In the genomic region with DNA sequence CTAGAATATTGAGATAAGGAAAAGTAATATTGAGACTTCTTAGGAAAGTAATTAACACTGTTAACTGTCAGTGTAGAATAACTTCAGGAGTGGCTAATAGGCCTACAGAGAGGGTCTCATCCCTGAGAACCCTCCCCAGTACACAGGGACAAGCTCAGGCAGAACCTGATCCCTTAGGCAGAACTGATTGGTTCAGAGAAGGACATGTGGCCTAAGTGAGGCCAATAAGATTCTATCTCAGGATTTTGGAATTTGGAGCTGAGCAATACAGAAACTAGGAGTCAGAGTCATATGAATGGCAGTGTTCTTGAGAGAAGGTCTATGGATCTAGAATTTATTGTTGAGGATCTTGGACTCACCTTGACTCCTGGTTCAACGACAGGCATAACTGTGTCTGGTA, we compare ENCODE assay signal across 12 cellular contexts. TPM values are rescaled to one million over a fixed set of nuclear protein-coding genes. Genes with fewer than 3 reads are reported as not detected.
DNase-seq lines count a peak whose midpoint lies in the region; ATAC-seq and TF ChIP-seq lines count a peak whose summit lies in the region.
"Had no signal": no experiment of that assay in that cellular context is flagged by ENCODE, and none has a peak within 500 bp of the region (broad histone marks: within the 10 kb centered on the region; RNA-seq: fewer than 3 reads in every experiment).

No MANE protein-coding gene starts in this region.

- POLR2A ChIA-PET in HCT116 (lab: Charles Lee) = no interaction called here

- no peak overlapping the region for H3K4me3 Mint-ChIP-seq in central memory CD8-positive, alpha-beta T cell
- H3K4me3 Mint-ChIP-seq: CD14-positive monocyte; CD8-positive, alpha-beta T cell; H9 had no signal

- intact Hi-C loops in HCT116 (cut with micrococcal nuclease) = no loop called here

- no peaks in the 10 kb centered on the region for H3K4me1 Mint-ChIP-seq in central memory CD8-positive, alpha-beta T cell
- H3K4me1 Mint-ChIP-seq: CD14-positive monocyte, H9 had no signal

- no peak overlapping the region for H3K9ac ChIP-seq in HCT116 (ENCODE audit: low read length)
- H3K9ac ChIP-seq: GM23248 had no signal

- DNase-seq in HCT116 (ENCODE audit: low read depth, low spot score) (no peak), RWPE2 (ENCODE audit: low spot score) (no peak), NCI-H1092 treated with DMSO at 0.1 percent for 48 hours (lab: John Stamatoyannopoulos, UW) (no peak), NCI-H2081 treated with DMSO at 0.1 percent for 48 hours (lab: John Stamatoyannopoulos, UW) (no peak), inferior parietal cortex (ENCODE audit: extremely low spot score) (no peak)
- no peak for DNase-seq in central memory CD8-positive, alpha-beta T cell (ENCODE audit: low spot score in 2 of 2)
- DNase-seq: CD8-positive, alpha-beta T cell; COR-L47; DMS53; GM23248; H9 had no signal

- RAD21 ChIA-PET in HCT116 (lab: Charles Lee; ENCODE audit: low non-redundant PET in 1 of 2, low total read pairs in 2 of 2, uncharacterized antibody in 2 of 2, unreplicated experiment in 2 of 2) = no interaction called here

- no peak overlapping the region for H3K4me3 ChIP-seq in HCT116 (replicated peaks in 1 of 2; ENCODE audit: low read depth in 1 of 2, low read length in 2 of 2)
- no peak overlapping the region for H3K4me3 ChIP-seq in RWPE2 (ENCODE audit: severe bottlenecking)
- H3K4me3 ChIP-seq: GM23248 had no signal

- H3K27me3 ChIP-seq in HCT116 (ENCODE audit: insufficient read depth, low read length) = no peaks in the 10 kb centered on the region
- no peaks in the 10 kb centered on the region for H3K27me3 ChIP-seq in RWPE2 (ENCODE audit: insufficient read depth, poor library complexity, severe bottlenecking)

- H3K4me2 ChIP-seq in HCT116 (ENCODE audit: low read length) = no peak overlapping the region

- H3K27ac ChIP-seq in HCT116 (ENCODE audit: low read depth, low read length) (no peak overlapping the region), RWPE2 (ENCODE audit: poor library complexity, severe bottlenecking) (no peak overlapping the region)
- H3K27ac ChIP-seq: GM23248 had no signal

- no peaks in the 10 kb centered on the region for H3K79me2 ChIP-seq in HCT116 (ENCODE audit: insufficient read depth, low read length)

- H3K36me3 Mint-ChIP-seq in central memory CD8-positive, alpha-beta T cell (ENCODE audit: insufficient read depth) = no peaks in the 10 kb centered on the region
- H3K36me3 Mint-ChIP-seq: CD14-positive monocyte; CD8-positive, alpha-beta T cell had no signal

- H3K27ac Mint-ChIP-seq in central memory CD8-positive, alpha-beta T cell (ENCODE audit: low read depth) = peak overlapping the region; percentile 55
- H3K27ac Mint-ChIP-seq: CD14-positive monocyte; CD8-positive, alpha-beta T cell; H9 had no signal

- H3K27me3 Mint-ChIP-seq in central memory CD8-positive, alpha-beta T cell = peaks cover 56% of the 10 kb centered on the region

- H3K4me1 ChIP-seq in HCT116 (ENCODE audit: control insufficient read depth in 1 of 2, insufficient read depth in 2 of 2, low read length in 2 of 2) = no peaks in the 10 kb centered on the region
- peaks cover 7% of the 10 kb centered on the region for H3K4me1 ChIP-seq in RWPE2 (ENCODE audit: insufficient read depth, poor library complexity, severe bottlenecking)

- H3K9me2 ChIP-seq in HCT116 (ENCODE audit: insufficient read depth) = no peaks in the 10 kb centered on the region

- no peak for TF ChIP-seq POLR2A in HCT116 (IDR thresholded peaks at IDR 0.05; ENCODE audit: borderline replicate concordance, extremely low read depth, insufficient read depth, insufficient read length)

- no peaks in the 10 kb centered on the region for H3K9me3 Mint-ChIP-seq in central memory CD8-positive, alpha-beta T cell
- H3K9me3 Mint-ChIP-seq: CD8-positive, alpha-beta T cell; H9 had no signal

- H2AFZ ChIP-seq in HCT116 (ENCODE audit: low read depth, low read length, poor library complexity, severe bottlenecking) = no peak overlapping the region
- H2AFZ ChIP-seq: GM23248 had no signal

- H3K36me3 ChIP-seq in HCT116 (ENCODE audit: control insufficient read depth in 1 of 2, insufficient read depth in 2 of 2, low read length in 2 of 2) (no peaks in the 10 kb centered on the region), RWPE2 (ENCODE audit: low read depth) (no peaks in the 10 kb centered on the region)

- BruUV-seq in HCT116 (replicated peaks; lab: Mats Ljungman, UMichigan) = no TSS peak

- TF ChIP-seq RAD21 in HCT116 (IDR thresholded peaks at IDR 0.05; ENCODE audit: low read depth) = no peak

- H3K9me3 ChIP-seq in HCT116 (ENCODE audit: control insufficient read depth in 1 of 2, insufficient read depth in 1 of 2, low read depth in 1 of 2, low read length in 2 of 2) = no peaks in the 10 kb centered on the region
- no peaks in the 10 kb centered on the region for H3K9me3 ChIP-seq in RWPE2 (ENCODE audit: severe bottlenecking)

- CTCF ChIA-PET in HCT116 (lab: Charles Lee) = no interaction called here

- no peaks in the 10 kb centered on the region for H4K20me1 ChIP-seq in HCT116 (ENCODE audit: insufficient read depth)

- no peak for TF ChIP-seq CTCF in HCT116 (IDR thresholded peaks at IDR 0.05 in 2 of 3, conservative IDR thresholded peaks at IDR 0.05 in 1 of 3; ENCODE audit: borderline replicate concordance in 1 of 3, insufficient read depth in 1 of 3, low read depth in 2 of 3, low read length in 2 of 3)
- no peak for TF ChIP-seq CTCF in RWPE2 (IDR thresholded peaks at IDR 0.05; ENCODE audit: poor library complexity, severe bottlenecking)

- peak; percentile 54; the same call in 1 of the 2 replicates for ATAC-seq in HCT116
- ATAC-seq in RWPE2 (ENCODE audit: low read depth) = 0 out of 3 replicates have a peak, but pooled peaks have one; percentile 32
- ATAC-seq in central memory CD8-positive, alpha-beta T cell (replicated peaks; ENCODE audit: extremely low read depth, poor library complexity, severe bottlenecking) = no peak
- ATAC-seq: CD8-positive, alpha-beta T cell had no signal

TF ChIP-seq in HCT116, 20 proteins besides CTCF, POLR2A, EP300 and RAD21:
- TF ChIP-seq FOSL1 (IDR thresholded peaks at IDR 0.05; ENCODE audit: low read depth) = no peak
- no peak for TF ChIP-seq ELF1 (IDR thresholded peaks at IDR 0.05; ENCODE audit: borderline replicate concordance, low read depth)
- TF ChIP-seq SP1 (IDR thresholded peaks at IDR 0.05; ENCODE audit: low read depth) = no peak
- TF ChIP-seq, protein P1, sequence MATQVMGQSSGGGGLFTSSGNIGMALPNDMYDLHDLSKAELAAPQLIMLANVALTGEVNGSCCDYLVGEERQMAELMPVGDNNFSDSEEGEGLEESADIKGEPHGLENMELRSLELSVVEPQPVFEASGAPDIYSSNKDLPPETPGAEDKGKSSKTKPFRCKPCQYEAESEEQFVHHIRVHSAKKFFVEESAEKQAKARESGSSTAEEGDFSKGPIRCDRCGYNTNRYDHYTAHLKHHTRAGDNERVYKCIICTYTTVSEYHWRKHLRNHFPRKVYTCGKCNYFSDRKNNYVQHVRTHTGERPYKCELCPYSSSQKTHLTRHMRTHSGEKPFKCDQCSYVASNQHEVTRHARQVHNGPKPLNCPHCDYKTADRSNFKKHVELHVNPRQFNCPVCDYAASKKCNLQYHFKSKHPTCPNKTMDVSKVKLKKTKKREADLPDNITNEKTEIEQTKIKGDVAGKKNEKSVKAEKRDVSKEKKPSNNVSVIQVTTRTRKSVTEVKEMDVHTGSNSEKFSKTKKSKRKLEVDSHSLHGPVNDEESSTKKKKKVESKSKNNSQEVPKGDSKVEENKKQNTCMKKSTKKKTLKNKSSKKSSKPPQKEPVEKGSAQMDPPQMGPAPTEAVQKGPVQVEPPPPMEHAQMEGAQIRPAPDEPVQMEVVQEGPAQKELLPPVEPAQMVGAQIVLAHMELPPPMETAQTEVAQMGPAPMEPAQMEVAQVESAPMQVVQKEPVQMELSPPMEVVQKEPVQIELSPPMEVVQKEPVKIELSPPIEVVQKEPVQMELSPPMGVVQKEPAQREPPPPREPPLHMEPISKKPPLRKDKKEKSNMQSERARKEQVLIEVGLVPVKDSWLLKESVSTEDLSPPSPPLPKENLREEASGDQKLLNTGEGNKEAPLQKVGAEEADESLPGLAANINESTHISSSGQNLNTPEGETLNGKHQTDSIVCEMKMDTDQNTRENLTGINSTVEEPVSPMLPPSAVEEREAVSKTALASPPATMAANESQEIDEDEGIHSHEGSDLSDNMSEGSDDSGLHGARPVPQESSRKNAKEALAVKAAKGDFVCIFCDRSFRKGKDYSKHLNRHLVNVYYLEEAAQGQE (IDR thresholded peaks at IDR 0.05; ENCODE audit: low read depth) = no peak
- no peak for TF ChIP-seq CBX3 (IDR thresholded peaks at IDR 0.05; ENCODE audit: low read depth)
- no peak for TF ChIP-seq ZNF274 (IDR thresholded peaks at IDR 0.05; ENCODE audit: low read depth, low read length)
- no peak for TF ChIP-seq YY1 (IDR thresholded peaks at IDR 0.05; ENCODE audit: extremely low read depth, insufficient replicate concordance, low read depth, low read length)
- TF ChIP-seq SIN3A (IDR thresholded peaks at IDR 0.05; ENCODE audit: low read depth) = no peak
- TF ChIP-seq TCF7L2 (IDR thresholded peaks at IDR 0.05; ENCODE audit: borderline replicate concordance, extremely low read depth, insufficient read depth, insufficient read length) = no peak
- no peak for TF ChIP-seq POLR2AphosphoS5 (IDR thresholded peaks at IDR 0.05; ENCODE audit: low read depth, low read length)
- no peak for TF ChIP-seq SRF (IDR thresholded peaks at IDR 0.05; ENCODE audit: low read depth)
- no peak for TF ChIP-seq EZH2 (IDR thresholded peaks at IDR 0.05)
- TF ChIP-seq JUND (IDR thresholded peaks at IDR 0.05) = no peak
- TF ChIP-seq CEBPB (IDR thresholded peaks at IDR 0.05; ENCODE audit: low read depth) = no peak
- no peak for TF ChIP-seq EGR1 (IDR thresholded peaks at IDR 0.05; ENCODE audit: low read depth)
- TF ChIP-seq, protein P2, sequence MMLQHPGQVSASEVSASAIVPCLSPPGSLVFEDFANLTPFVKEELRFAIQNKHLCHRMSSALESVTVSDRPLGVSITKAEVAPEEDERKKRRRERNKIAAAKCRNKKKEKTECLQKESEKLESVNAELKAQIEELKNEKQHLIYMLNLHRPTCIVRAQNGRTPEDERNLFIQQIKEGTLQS (IDR thresholded peaks at IDR 0.05) = no peak
- TF ChIP-seq ZFX (IDR thresholded peaks at IDR 0.05) = no peak
- TF ChIP-seq, protein P3, sequence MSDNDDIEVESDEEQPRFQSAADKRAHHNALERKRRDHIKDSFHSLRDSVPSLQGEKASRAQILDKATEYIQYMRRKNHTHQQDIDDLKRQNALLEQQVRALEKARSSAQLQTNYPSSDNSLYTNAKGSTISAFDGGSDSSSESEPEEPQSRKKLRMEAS (IDR thresholded peaks at IDR 0.05) = no peak
- no peak for TF ChIP-seq EZH2phosphoT487 (IDR thresholded peaks at IDR 0.05; ENCODE audit: borderline replicate concordance)

RNA-seq across cellular contexts. Expression of a gene that starts 10.9 kb away (rescaled TPM):
- 32.9 TPM for total RNA-seq in HCT116 (2021; ENCODE audit: unreplicated experiment)
- 6.2 and 8.4 TPM in 2 replicates for polyA plus RNA-seq in HCT116 (2012)

RNA-seq across cellular contexts. Expression of a gene that starts 42.8 kb away (rescaled TPM):
- total RNA-seq in HCT116 (2021; ENCODE audit: unreplicated experiment) = 60.6 TPM
- 37.3 and 38.5 TPM in 2 replicates for polyA plus RNA-seq in HCT116 (2012)
